In the genomic region with DNA sequence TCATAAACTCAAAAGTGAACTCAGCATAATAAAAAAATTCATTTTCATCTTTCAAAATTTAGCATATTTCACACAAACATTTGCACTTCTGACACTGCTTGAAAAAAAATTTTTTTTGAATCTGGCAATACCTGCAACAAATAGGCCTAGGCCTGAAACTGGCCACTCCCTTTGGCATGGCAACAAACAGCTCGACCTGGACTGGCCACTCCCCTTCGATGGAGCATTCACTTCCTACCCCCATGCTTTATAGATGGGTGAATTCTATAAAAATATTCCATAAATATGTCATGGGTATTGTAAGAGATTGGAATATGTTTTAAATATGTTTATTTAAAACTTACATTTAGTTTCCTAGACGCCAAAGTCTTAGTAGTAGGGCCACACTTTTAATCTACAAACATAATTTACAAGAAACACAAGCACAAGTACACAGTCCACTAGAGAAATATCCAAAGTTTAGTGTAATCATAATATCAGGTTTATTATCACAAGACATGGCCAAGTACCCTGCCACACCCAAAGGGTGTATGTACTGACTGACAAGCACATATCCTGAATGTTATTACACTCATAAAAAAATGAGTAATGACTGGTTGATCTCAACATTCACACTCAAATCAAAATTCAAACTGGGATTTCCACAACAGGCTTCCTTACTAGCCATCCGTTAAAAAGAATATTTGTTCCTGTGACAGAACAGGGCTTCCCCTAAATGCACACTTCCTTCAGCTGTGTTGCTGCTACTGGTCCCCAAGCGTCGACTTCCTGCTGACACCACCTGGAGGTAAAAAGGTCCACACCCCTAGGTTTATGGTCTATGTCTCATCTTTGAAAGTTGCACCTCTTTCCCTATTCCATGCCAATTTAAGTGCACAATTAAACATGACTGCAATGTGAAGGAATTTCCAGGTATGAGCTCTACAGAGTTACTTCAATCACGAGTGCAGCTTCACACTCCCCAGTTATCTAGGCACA, we compare ENCODE assay signal across 24 cellular contexts.
A peak's percentile ranks its signal among the peaks of the same experiment; 100 is the strongest.
DNase-seq lines count a peak whose midpoint lies in the region; ATAC-seq, FAIRE-seq and TF ChIP-seq lines count a peak whose summit lies in the region.
"Had no signal": no experiment of that assay in that cellular context is flagged by ENCODE, and none has a peak within 500 bp of the region (broad histone marks: within the 10 kb centered on the region; RNA-seq: fewer than 3 reads in every experiment).

No MANE protein-coding gene starts in this region.

- H3K36me3 Mint-ChIP-seq in activated naive CD4-positive, alpha-beta T cell treated with anti-CD3 and anti-CD28 coated beads for 36 hours (ENCODE audit: low read depth): peaks cover 14% of the 10 kb centered on the region

- H3K9ac ChIP-seq in keratinocyte (ENCODE audit: control insufficient read depth, extremely low read depth, insufficient read depth, low read length): no peak overlapping the region
- H3K9ac ChIP-seq: BLaER1 had no signal

- H3K4me2 ChIP-seq in keratinocyte (ENCODE audit: control insufficient read depth, extremely low read depth, insufficient read depth, low read depth, low read length): peak overlapping the region; percentile 65
- H3K4me2 ChIP-seq: BLaER1 had no signal

- H3K4me3 ChIP-seq in keratinocyte (ENCODE audit: control insufficient read depth in 2 of 3, extremely low read depth in 1 of 3, insufficient read depth in 2 of 3, low read depth in 1 of 3, low read length in 3 of 3): no peak overlapping the region
- H3K4me3 ChIP-seq: BLaER1 had no signal

- H3K27me3 Mint-ChIP-seq in activated naive CD4-positive, alpha-beta T cell treated with anti-CD3 and anti-CD28 coated beads for 36 hours (ENCODE audit: low read depth): no peaks in the 10 kb centered on the region
- no peaks in the 10 kb centered on the region for H3K27me3 Mint-ChIP-seq in stimulated activated naive CD8-positive, alpha-beta T cell treated with anti-CD3 and anti-CD28 coated beads, Interleukin-15, amount 100 ng/mL, for 72 hours
- H3K27me3 Mint-ChIP-seq: progenitor cell of endocrine pancreas had no signal

- no peaks in the 10 kb centered on the region for H3K79me2 ChIP-seq in keratinocyte (ENCODE audit: control insufficient read depth, insufficient read depth, low read length)

- H3K27me3 ChIP-seq in keratinocyte (ENCODE audit: control insufficient read depth, extremely low read depth, insufficient read depth, low read length): no peaks in the 10 kb centered on the region
- H3K27me3 ChIP-seq: BLaER1 had no signal

- TF ChIP-seq CTCF in VCaP (conservative IDR thresholded peaks at IDR 0.05) (no peak), keratinocyte (optimal IDR thresholded peaks at IDR 0.05 in 1 of 3, IDR thresholded peaks at IDR 0.05 in 1 of 3, conservative IDR thresholded peaks at IDR 0.05 in 1 of 3; ENCODE audit: extremely low read depth in 1 of 3, insufficient read depth in 2 of 3, low read length in 3 of 3) (peak in 1 of 3 experiments; percentile 2)

- no peaks in the 10 kb centered on the region for H3K9me3 ChIP-seq in keratinocyte (ENCODE audit: control insufficient read depth, low read depth, low read length)
- H3K9me3 ChIP-seq: BLaER1 had no signal

- H3K4me3 Mint-ChIP-seq in activated naive CD4-positive, alpha-beta T cell treated with anti-CD3 and anti-CD28 coated beads for 36 hours: no peak overlapping the region
- no peak overlapping the region for H3K4me3 Mint-ChIP-seq in stimulated activated naive CD8-positive, alpha-beta T cell treated with anti-CD3 and anti-CD28 coated beads, Interleukin-15, amount 100 ng/mL, for 72 hours
- H3K4me3 Mint-ChIP-seq: endodermal cell, neural crest cell had no signal

- H4K20me1 ChIP-seq in keratinocyte (ENCODE audit: control insufficient read depth, extremely low read depth, insufficient read depth, low read length): no peaks in the 10 kb centered on the region
- H4K20me1 ChIP-seq: BLaER1 had no signal

- DNase-seq in activated naive CD4-positive, alpha-beta T cell treated with anti-CD3 and anti-CD28 coated beads for 36 hours: peak; percentile 30
- no peak for DNase-seq in activated naive CD4-positive, alpha-beta T cell treated with anti-CD3 and anti-CD28 coated beads, Interleukin-2, amount 50 U/mL, for 16 hours
- DNase-seq in keratinocyte (ENCODE audit: low read depth, low spot score): peak; percentile 49
- peak in 1 of 2 donors; percentile 10 for DNase-seq in stimulated activated naive CD8-positive, alpha-beta T cell treated with anti-CD3 and anti-CD28 coated beads, Interleukin-15, amount 100 ng/mL, for 72 hours
- DNase-seq in 8988T: no peak
- DNase-seq in NCI-H1105 (lab: John Stamatoyannopoulos, UW): no peak
- DNase-seq: activated CD4-positive, alpha-beta T cell treated with anti-CD3 and anti-CD28 coated beads for 4 hours; activated CD8-positive, alpha-beta memory T cell treated with anti-CD3 and anti-CD28 coated beads, Interleukin-2, amount 50 U/mL, for 48 hours; endodermal cell; GDM1; hypothalamus; IMR-90; islet precursor cell; mesendoderm; MM.1S; NCI-H146 had no signal

- intact Hi-C loops in activated naive CD4-positive, alpha-beta T cell treated with anti-CD3 and anti-CD28 coated beads for 36 hours (cut with micrococcal nuclease): loop anchor here (2.0 kb wide), 1 partner anchor 272 kb away; a partner anchor contains a TSS

- H2AFZ ChIP-seq in keratinocyte (ENCODE audit: control insufficient read depth, low read length): peak overlapping the region; percentile 78

- dilution Hi-C loops in keratinocyte (cut with MboI; ENCODE audit: extremely low pct_ligation_motif_present, low sequenced_read_pairs): no loop called here

- no peak overlapping the region for H3K27ac Mint-ChIP-seq in activated naive CD4-positive, alpha-beta T cell treated with anti-CD3 and anti-CD28 coated beads for 36 hours
- H3K27ac Mint-ChIP-seq in stimulated activated naive CD8-positive, alpha-beta T cell treated with anti-CD3 and anti-CD28 coated beads, Interleukin-15, amount 100 ng/mL, for 72 hours: peak overlapping the region in 1 of 2 donors; percentile 7
- H3K27ac Mint-ChIP-seq: endodermal cell, progenitor cell of endocrine pancreas had no signal

- no peaks in the 10 kb centered on the region for H3K36me3 ChIP-seq in keratinocyte (ENCODE audit: control insufficient read depth in 2 of 2, extremely low read depth in 1 of 2, insufficient read depth in 2 of 2, low read length in 2 of 2)
- H3K36me3 ChIP-seq: BLaER1 had no signal

- peaks cover 28% of the 10 kb centered on the region for H3K4me1 Mint-ChIP-seq in activated naive CD4-positive, alpha-beta T cell treated with anti-CD3 and anti-CD28 coated beads for 36 hours (ENCODE audit: low read depth)
- H3K4me1 Mint-ChIP-seq in stimulated activated naive CD8-positive, alpha-beta T cell treated with anti-CD3 and anti-CD28 coated beads, Interleukin-15, amount 100 ng/mL, for 72 hours: peaks cover 16% of the 10 kb centered on the region
- H3K4me1 Mint-ChIP-seq: neural crest cell had no signal

- CTCF ChIA-PET in activated naive CD4-positive, alpha-beta T cell treated with anti-CD3 and anti-CD28 coated beads for 36 hours (lab: Charles Lee): no interaction called here

- peak; percentile 99 for FAIRE-seq in keratinocyte (lab: Jason Lieb, UNC)
- FAIRE-seq: GM19239 had no signal

- H3K9me3 Mint-ChIP-seq in activated naive CD4-positive, alpha-beta T cell treated with anti-CD3 and anti-CD28 coated beads for 36 hours: no peaks in the 10 kb centered on the region
- H3K9me3 Mint-ChIP-seq in stimulated activated naive CD8-positive, alpha-beta T cell treated with anti-CD3 and anti-CD28 coated beads, Interleukin-15, amount 100 ng/mL, for 72 hours: peaks cover 5 to 14% of the 10 kb centered on the region in 2 donors

- H3K4me1 ChIP-seq in keratinocyte (ENCODE audit: control insufficient read depth, extremely low read depth, insufficient read depth, low read length): peaks cover 14% of the 10 kb centered on the region
- H3K4me1 ChIP-seq: BLaER1 had no signal

- peak; percentile 81 for ATAC-seq in stimulated activated naive CD8-positive, alpha-beta T cell treated with anti-CD3 and anti-CD28 coated beads, Interleukin-15, amount 100 ng/mL, for 72 hours
- ATAC-seq in GM18867 (IDR thresholded peaks at IDR 0.05; ENCODE audit: unreplicated experiment): no peak
- ATAC-seq: SK-N-SH treated with all-trans-retinoic acid at 6 μM for 48 hours had no signal

- peak overlapping the region; percentile 11; the same call in 1 of the 2 replicates for H3K27ac ChIP-seq in VCaP
- H3K27ac ChIP-seq in keratinocyte (ENCODE audit: control insufficient read depth, insufficient read depth, low read length): peak overlapping the region; percentile 60
- H3K27ac ChIP-seq: BLaER1, HL-60 had no signal

- no peaks in the 10 kb centered on the region for H3K9me1 ChIP-seq in keratinocyte (ENCODE audit: control insufficient read depth, extremely low read depth, insufficient read depth, low read length)

Comparison
In these comparisons a context has a peak if more than half of its experiments do, and no peak if none do; other contexts are left out.
1. DNase-seq: peak in activated naive CD4-positive, alpha-beta T cell treated with anti-CD3 and anti-CD28 coated beads for 36 hours (single experiment) and keratinocyte (single experiment); none in activated naive CD4-positive, alpha-beta T cell treated with anti-CD3 and anti-CD28 coated beads, Interleukin-2, amount 50 U/mL, for 16 hours (single experiment), 8988T (single experiment) and NCI-H1105 (single experiment).